9 cellular contexts compared by ENCODE assay signal in the genomic region with DNA sequence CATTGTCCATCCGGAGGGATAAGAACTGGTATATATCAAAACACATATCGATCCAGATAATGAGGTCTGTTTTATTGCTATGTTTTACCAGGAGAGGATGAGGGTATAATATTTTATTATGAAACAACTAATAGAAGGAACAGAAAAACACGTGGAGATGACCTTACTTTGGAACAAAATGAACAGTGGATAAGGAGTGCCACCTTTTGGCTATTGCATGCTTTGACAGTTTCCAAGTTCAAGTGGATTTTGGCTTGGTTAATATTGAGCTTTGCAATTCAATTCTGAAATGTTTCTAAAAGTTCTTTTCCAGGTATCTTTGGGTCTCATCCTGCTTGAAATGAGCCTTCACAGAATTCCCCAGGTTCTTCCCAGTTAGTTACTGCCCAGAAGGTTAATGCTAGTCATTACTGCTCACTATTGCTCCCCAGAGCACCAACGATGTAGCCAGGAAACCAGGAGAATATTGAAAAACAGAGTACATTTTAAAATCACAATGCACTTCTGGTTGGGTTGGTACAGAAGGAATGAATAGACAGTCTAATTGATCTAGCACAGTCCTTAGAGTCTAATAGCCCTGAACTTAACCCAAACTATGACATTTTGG. TPM values are rescaled to one million over a fixed set of nuclear protein-coding genes. Genes with fewer than 3 reads are reported as not detected.
A peak's percentile ranks its signal among the peaks of the same experiment; 100 is the strongest.
DNase-seq lines count a peak whose midpoint lies in the region; ATAC-seq and TF ChIP-seq lines count a peak whose summit lies in the region.
"Had no signal": no experiment of that assay in that cellular context is flagged by ENCODE, and none has a peak within 500 bp of the region (broad histone marks: within the 10 kb centered on the region; RNA-seq: fewer than 3 reads in every experiment).

No MANE protein-coding gene starts in this region.

- no peak overlapping the region for H2AFZ ChIP-seq in osteoblast (ENCODE audit: low read length)

- TF ChIP-seq POLR2A in sigmoid colon (IDR thresholded peaks at IDR 0.05), result no peak

- in situ Hi-C loops in GM13977 (cut with MboI; ENCODE audit: low pct_unique_long_range_greater_than_20kb, low sequenced_read_pairs, unreplicated experiment), result loop anchor here (25.0 kb wide), 1 partner anchor 1230 kb away; the partner anchor contains the start of gene TGFB2

- 44 to 62% methylated on average over 4 of the region's 4 CpGs for whole genome bisulfite sequencing in sigmoid colon, 2 donors

- H3K79me2 ChIP-seq in osteoblast (ENCODE audit: insufficient read depth, low read length), result no peaks in the 10 kb centered on the region

- H3K27me3 ChIP-seq in dorsolateral prefrontal cortex (peaks cover 0 to 3% (median 0%) of the 10 kb centered on the region in 45 donors), osteoblast (ENCODE audit: insufficient read depth, low read length) (peaks cover 4% of the 10 kb centered on the region), sigmoid colon (no peaks in the 10 kb centered on the region)

- TF ChIP-seq EP300 in sigmoid colon (IDR thresholded peaks at IDR 0.05), result no peak

- ATAC-seq in HG02885 (IDR thresholded peaks at IDR 0.05; ENCODE audit: poor library complexity, unreplicated experiment), result peak; percentile 72

- no peak for DNase-seq in GM13977 (ENCODE audit: low spot score)
- peak; percentile 39 for DNase-seq in NCI-H524 treated with DMSO at 0.1 percent for 48 hours (lab: John Stamatoyannopoulos, UW)
- DNase-seq in dorsolateral prefrontal cortex, result no peak
- no peak for DNase-seq in osteoblast (ENCODE audit: insufficient read length, low spot score, missing footprints)
- DNase-seq in effector CD8-positive, alpha-beta T cell (lab: John Stamatoyannopoulos, UW), result no peak
- no peak for DNase-seq in sigmoid colon
- DNase-seq in ecto neural progenitor cell (ENCODE audit: low spot score), result no peak

- H3K4me3 ChIP-seq in dorsolateral prefrontal cortex, result no peak overlapping the region
- no peak overlapping the region for H3K4me3 ChIP-seq in osteoblast (ENCODE audit: insufficient read depth, low read length)
- no peak overlapping the region for H3K4me3 ChIP-seq in sigmoid colon

- intact Hi-C loops in dorsolateral prefrontal cortex (cut with DNase I), result loop anchor here (5.0 to 10.0 kb wide), 3 partner anchors 95 to 1233 kb away; partner anchors contain the start of gene TGFB2 (in 1 of the 2)
- intact Hi-C loops in sigmoid colon (cut with DNase I), result loop anchor here (5.0 kb wide), 1 partner anchor 1230 kb away; no protein-coding TSS in a partner anchor

- H3K27ac ChIP-seq in dorsolateral prefrontal cortex (no peak overlapping the region), osteoblast (ENCODE audit: low read depth, low read length) (no peak overlapping the region), sigmoid colon (no peak overlapping the region)

- no peak overlapping the region for H3K4me2 ChIP-seq in osteoblast (ENCODE audit: insufficient read depth, low read length)

- H3K4me1 ChIP-seq in osteoblast (ENCODE audit: insufficient read depth, low read length) (peaks cover 2% of the 10 kb centered on the region), sigmoid colon (peaks cover 0 to 6% (median 2%) of the 10 kb centered on the region in 4 donors)

- H4K20me1 ChIP-seq in osteoblast (ENCODE audit: insufficient read depth, low read length), result no peaks in the 10 kb centered on the region

- H3K36me3 ChIP-seq in osteoblast (ENCODE audit: insufficient read depth, low read length) (no peaks in the 10 kb centered on the region), sigmoid colon (no peaks in the 10 kb centered on the region)

- H3K9me3 ChIP-seq in osteoblast (ENCODE audit: low read depth, low read length) (no peaks in the 10 kb centered on the region), sigmoid colon (no peaks in the 10 kb centered on the region)

- TF ChIP-seq CTCF in GM13977 (IDR thresholded peaks at IDR 0.05; ENCODE audit: extremely low read depth, insufficient read depth, missing control alignments), result peak; percentile 67
- TF ChIP-seq CTCF in dorsolateral prefrontal cortex (IDR thresholded peaks at IDR 0.05 in 54 of 56, conservative IDR thresholded peaks at IDR 0.05 in 2 of 56; ENCODE audit: low read depth in 1 of 56, partially characterized antibody in 56 of 56), result peak; percentile 14 to 77 (median 61)
- peak; percentile 81 for TF ChIP-seq CTCF in osteoblast (IDR thresholded peaks at IDR 0.05; ENCODE audit: extremely low read depth, low read depth, low read length)
- peak in 2 of 4 experiments; percentile 39 to 43 for TF ChIP-seq CTCF in sigmoid colon (IDR thresholded peaks at IDR 0.05)

RNA-seq across cellular contexts. Expression of gene ZC3H11B, which starts 45.5 kb away (rescaled TPM):
- total RNA-seq in dorsolateral prefrontal cortex (1 to 10 TPM in 1 of 120 experiments, under 1 TPM in 32, not detected in 87; 0.29 to 1.0 (median 0.61) TPM), osteoblast (under 0.01 TPM in 2 replicates), sigmoid colon (under 1 TPM in 1 of 4 donors, not detected in 3; 0.14 TPM)
- polyA plus RNA-seq in sigmoid colon, result under 1 TPM in 1 of 3 donors, not detected in 2; 0.03 TPM
- total RNA-seq: pulmonary artery endothelial cell had no signal
